In genomic region chr17:75010683-75011406, GRCh38 we compare ENCODE assay signal across 9 cellular contexts. TPM values are rescaled to one million over a fixed set of nuclear protein-coding genes. Genes with fewer than 3 reads are reported as not detected.
DNase-seq lines count a peak whose midpoint lies in the region; ATAC-seq and TF ChIP-seq lines count a peak whose summit lies in the region.
"Had no signal": no experiment of that assay in that cellular context is flagged by ENCODE, and none has a peak within 500 bp of the region (broad histone marks: within the 10 kb centered on the region; RNA-seq: fewer than 3 reads in every experiment).

No MANE protein-coding gene starts in this region.

- H3K9me3 ChIP-seq in aorta (ENCODE audit: control insufficient read depth, low read length): no peaks in the 10 kb centered on the region

- H3K27ac Mint-ChIP-seq in activated T-cell treated with anti-CD3 and anti-CD28 coated beads, Interleukin-2, amount 50 U/mL, for 24 hours: peak overlapping the region; percentile 94

- H3K4me1 ChIP-seq in aorta (ENCODE audit: control insufficient read depth in 1 of 2, insufficient read depth in 2 of 2, low read length in 2 of 2): peaks cover 0 to 4% of the 10 kb centered on the region in 2 donors

- H3K36me3 Mint-ChIP-seq in activated T-cell treated with anti-CD3 and anti-CD28 coated beads, Interleukin-2, amount 50 U/mL, for 24 hours (ENCODE audit: low read depth): peaks cover 40% of the 10 kb centered on the region

- no peaks in the 10 kb centered on the region for H3K36me3 ChIP-seq in aorta (ENCODE audit: control insufficient read depth in 1 of 2, insufficient read depth in 2 of 2, low read length in 1 of 2)

- ATAC-seq in omental fat pad (ENCODE audit: low FRiP score) (peak; percentile 17), HG02973 (IDR thresholded peaks at IDR 0.05; ENCODE audit: unreplicated experiment) (no peak), aorta (ENCODE audit: low FRiP score) (no peak)

- TF ChIP-seq CTCF in epithelial cell of proximal tubule (conservative IDR thresholded peaks at IDR 0.05; ENCODE audit: low read depth, low read length) (no peak), omental fat pad (IDR thresholded peaks at IDR 0.05) (no peak)

- WGBS in aorta, 2 donors: 57 to 70% methylated on average over 8 of the region's 8 CpGs

- H3K4me1 Mint-ChIP-seq in activated T-cell treated with anti-CD3 and anti-CD28 coated beads, Interleukin-2, amount 50 U/mL, for 24 hours (ENCODE audit: low read depth): peaks cover 32% of the 10 kb centered on the region

- H3K27ac ChIP-seq in aorta (ENCODE audit: low read depth in 1 of 2, low read length in 2 of 2): no peak overlapping the region
- H3K27ac ChIP-seq: parathyroid adenoma had no signal

- peak; percentile 43 for DNase-seq in activated T-cell treated with anti-CD3 and anti-CD28 coated beads, Interleukin-2, amount 50 U/mL, for 24 hours
- DNase-seq in activated T-cell treated with anti-CD3 and anti-CD28 coated beads for 4 hours: no peak
- peak; percentile 16 for DNase-seq in RPMI8226
- peak; percentile 43 for DNase-seq in epithelial cell of proximal tubule (ENCODE audit: low read depth)
- no peak for DNase-seq in omental fat pad (ENCODE audit: low spot score)
- DNase-seq in NCI-H1105 (lab: John Stamatoyannopoulos, UW): no peak
- no peak for DNase-seq in aorta

- H3K4me3 ChIP-seq in epithelial cell of proximal tubule (ENCODE audit: low read depth, low read length) (no peak overlapping the region), aorta (ENCODE audit: low read length in 2 of 2) (no peak overlapping the region)

- H3K27me3 Mint-ChIP-seq in activated T-cell treated with anti-CD3 and anti-CD28 coated beads, Interleukin-2, amount 50 U/mL, for 24 hours: no peaks in the 10 kb centered on the region

- no peaks in the 10 kb centered on the region for H3K27me3 ChIP-seq in aorta (ENCODE audit: control insufficient read depth in 1 of 2, insufficient read depth in 2 of 2, low read length in 1 of 2)

- intact Hi-C loops in aorta (cut with DNase I): loop anchor here (2.0 to 5.0 kb wide), 2 partner anchors 22 to 49 kb away; no protein-coding TSS in a partner anchor

- no peaks in the 10 kb centered on the region for H3K9me3 Mint-ChIP-seq in activated T-cell treated with anti-CD3 and anti-CD28 coated beads, Interleukin-2, amount 50 U/mL, for 24 hours

- peak overlapping the region; percentile 97 for H3K4me3 Mint-ChIP-seq in activated T-cell treated with anti-CD3 and anti-CD28 coated beads, Interleukin-2, amount 50 U/mL, for 24 hours

RNA-seq across cellular contexts. Expression of gene MRPL58, which starts 1.6 kb away (rescaled TPM):
- 52.2 and 113 TPM in 2 replicates for total RNA-seq in epithelial cell of proximal tubule
- total RNA-seq in omental fat pad: 10 to 100 TPM; 28.0 to 48.5 (median 42.6) TPM
- 10 to 100 TPM; 16.6 to 17.4 TPM for total RNA-seq in aorta
- 10 to 100 TPM; 25.2 to 31.2 TPM for polyA plus RNA-seq in aorta

RNA-seq across cellular contexts. Expression of gene CDR2L, which starts 23.4 kb away (rescaled TPM):
- total RNA-seq in epithelial cell of proximal tubule: 38.9 and 64.4 TPM in 2 replicates
- 10 to 100 TPM in 2 of 4 donors, 1 to 10 TPM in 2; 8.5 to 23.2 (median 10.1) TPM for total RNA-seq in omental fat pad
- 10 to 100 TPM; 20.2 to 23.6 TPM for total RNA-seq in aorta
- 1 to 10 TPM; 5.8 to 7.4 TPM for polyA plus RNA-seq in aorta

RNA-seq across cellular contexts. Expression of gene ATP5PD, which starts 35.9 kb away (rescaled TPM):
- total RNA-seq in epithelial cell of proximal tubule (232 and 360 TPM in 2 replicates), omental fat pad (100 to 1,000 TPM; 159 to 394 (median 233) TPM), aorta (100 to 1,000 TPM; 136 to 149 TPM)
- polyA plus RNA-seq in aorta: 100 to 1,000 TPM; 349 to 520 TPM

RNA-seq across cellular contexts. Expression of gene KCTD2, which starts 36.2 kb away (rescaled TPM):
- total RNA-seq in epithelial cell of proximal tubule (15.8 and 19.2 TPM in 2 replicates), omental fat pad (10 to 100 TPM; 23.6 to 46.1 (median 34.6) TPM), aorta (10 to 100 TPM; 21.4 to 26.4 TPM)
- 10 to 100 TPM; 13.9 to 14.9 TPM for polyA plus RNA-seq in aorta

RNA-seq across cellular contexts. Expression of gene HID1, which starts 38.3 kb away (rescaled TPM):
- 9.0 and 19.1 TPM in 2 replicates for total RNA-seq in epithelial cell of proximal tubule
- total RNA-seq in omental fat pad: 10 to 100 TPM in 1 of 4 donors, 1 to 10 TPM in 3; 4.0 to 24.1 (median 6.1) TPM
- total RNA-seq in aorta: 10 to 100 TPM; 10.7 to 32.6 TPM
- polyA plus RNA-seq in aorta: 1 to 10 TPM; 6.1 to 7.8 TPM

Comparison
In these comparisons a context has a peak if more than half of its experiments do, and no peak if none do; other contexts are left out.
1. DNase-seq: peak in activated T-cell treated with anti-CD3 and anti-CD28 coated beads, Interleukin-2, amount 50 U/mL, for 24 hours (single experiment), RPMI8226 (single experiment) and epithelial cell of proximal tubule (single experiment); none in activated T-cell treated with anti-CD3 and anti-CD28 coated beads for 4 hours (single experiment), omental fat pad (single experiment), NCI-H1105 (single experiment) and aorta (0 of 2).